ENCODE assay signal across 25 cellular contexts in genomic region chr11:118649941-118650340, GRCh38. TPM values are rescaled to one million over a fixed set of nuclear protein-coding genes. Genes with fewer than 3 reads are reported as not detected.
DNase-seq lines count a peak whose midpoint lies in the region; ATAC-seq and TF ChIP-seq lines count a peak whose summit lies in the region.
"Had no signal": no experiment of that assay in that cellular context is flagged by ENCODE, and none has a peak within 500 bp of the region (broad histone marks: within the 10 kb centered on the region; RNA-seq: fewer than 3 reads in every experiment).

No MANE protein-coding gene starts in this region.

- H3K27me3 Mint-ChIP-seq in natural killer cell treated with Interleukin-12 subunit alpha and Interleukin-12 subunit beta and Interleukin-15 and Interleukin-18, amount 100 ng/mL, for 72 hours, result no peaks in the 10 kb centered on the region
- no peaks in the 10 kb centered on the region for H3K27me3 Mint-ChIP-seq in natural killer cell (ENCODE audit: low read depth in 2 of 2)

- no peak for TF ChIP-seq CTCF in natural killer cell (IDR thresholded peaks at IDR 0.05)

- no peak for ATAC-seq in natural killer cell treated with Interleukin-12 subunit alpha and Interleukin-12 subunit beta and Interleukin-15 and Interleukin-18, amount 100 ng/mL, for 72 hours
- ATAC-seq in natural killer cell, result no peak
- peak; percentile 84 for ATAC-seq in left colon
- no peak for ATAC-seq in GM18907 (IDR thresholded peaks at IDR 0.05; ENCODE audit: unreplicated experiment)
- ATAC-seq: CD8-positive, alpha-beta T cell; HCT116 had no signal

- H3K4me1 Mint-ChIP-seq in natural killer cell treated with Interleukin-12 subunit alpha and Interleukin-12 subunit beta and Interleukin-15 and Interleukin-18, amount 100 ng/mL, for 72 hours (ENCODE audit: low read depth in 2 of 2), result peaks cover 6 to 7% of the 10 kb centered on the region in 2 donors
- H3K4me1 Mint-ChIP-seq in natural killer cell, result peaks cover 7% of the 10 kb centered on the region in 2 donors

- H3K36me3 Mint-ChIP-seq in natural killer cell treated with Interleukin-12 subunit alpha and Interleukin-12 subunit beta and Interleukin-15 and Interleukin-18, amount 100 ng/mL, for 72 hours, result no peaks in the 10 kb centered on the region
- no peaks in the 10 kb centered on the region for H3K36me3 Mint-ChIP-seq in natural killer cell
- H3K36me3 Mint-ChIP-seq: CD8-positive, alpha-beta T cell had no signal

- H3K4me3 Mint-ChIP-seq in natural killer cell treated with Interleukin-12 subunit alpha and Interleukin-12 subunit beta and Interleukin-15 and Interleukin-18, amount 100 ng/mL, for 72 hours, result no peak overlapping the region
- H3K4me3 Mint-ChIP-seq in natural killer cell, result no peak overlapping the region
- H3K4me3 Mint-ChIP-seq: CD8-positive, alpha-beta T cell had no signal

- intact Hi-C loops in natural killer cell (cut with micrococcal nuclease), result no loop called here
- intact Hi-C loops in left colon (cut with DNase I, micrococcal nuclease), result no loop called here
- intact Hi-C loops in posterior vena cava (cut with DNase I), result no loop called here

- H3K9me3 Mint-ChIP-seq in natural killer cell treated with Interleukin-12 subunit alpha and Interleukin-12 subunit beta and Interleukin-15 and Interleukin-18, amount 100 ng/mL, for 72 hours, result no peaks in the 10 kb centered on the region
- H3K9me3 Mint-ChIP-seq in natural killer cell, result no peaks in the 10 kb centered on the region
- H3K9me3 Mint-ChIP-seq: CD8-positive, alpha-beta T cell had no signal

- no peak overlapping the region for H3K27ac Mint-ChIP-seq in natural killer cell treated with Interleukin-12 subunit alpha and Interleukin-12 subunit beta and Interleukin-15 and Interleukin-18, amount 100 ng/mL, for 72 hours
- H3K27ac Mint-ChIP-seq in natural killer cell, result no peak overlapping the region
- H3K27ac Mint-ChIP-seq: CD8-positive, alpha-beta T cell had no signal

- DNase-seq in natural killer cell treated with Interleukin-12 subunit alpha and Interleukin-12 subunit beta and Interleukin-15 and Interleukin-18, amount 100 ng/mL, for 72 hours (ENCODE audit: low spot score), result peak; percentile 58
- DNase-seq in natural killer cell (no peak), left colon (no peak), posterior vena cava (ENCODE audit: low spot score) (peak; percentile 62), NCI-H1694 (lab: John Stamatoyannopoulos, UW) (no peak)
- DNase-seq in activated CD4-positive, alpha-beta T cell treated with anti-CD3 and anti-CD28 coated beads, Interleukin-2, amount 50 U/mL, for 1 hour, result no peak
- DNase-seq: AML-193; C1 segment of cervical spinal cord; Calu3; CD8-positive, alpha-beta T cell; Karpas-422; MV-4-11; NCI-H1105 treated with DMSO at 0.1 percent for 48 hours; NCI-H1694 treated with DMSO at 0.1 percent for 48 hours; NCI-H446; NCI-H526 treated with DMSO at 0.1 percent for 48 hours; OCI-M1; SHP77 had no signal

RNA-seq across cellular contexts. Expression of gene TREH, which starts 29.5 kb away (rescaled TPM):
- total RNA-seq in natural killer cell treated with Interleukin-12 subunit alpha and Interleukin-12 subunit beta and Interleukin-15 and Interleukin-18, amount 100 ng/mL, for 72 hours, result not detected
- total RNA-seq in natural killer cell (not detected), left colon (1 to 10 TPM; 1.2 to 3.3 TPM), posterior vena cava (not detected)
- total RNA-seq: A172; CD8-positive, alpha-beta T cell; Daoy; H1; M059J; RPMI7951 had no signal

RNA-seq across cellular contexts. Expression of gene PHLDB1, which starts 42.5 kb away (rescaled TPM):
- 1 to 10 TPM in 1 of 2 donors, under 1 TPM in 1; 0.98 to 2.6 TPM for total RNA-seq in natural killer cell treated with Interleukin-12 subunit alpha and Interleukin-12 subunit beta and Interleukin-15 and Interleukin-18, amount 100 ng/mL, for 72 hours
- total RNA-seq in natural killer cell (1 to 10 TPM in 1 of 3 donors, under 1 TPM in 2; 0.75 to 1.1 (median 0.95) TPM), left colon (10 to 100 TPM; 70.3 to 74.1 TPM), posterior vena cava (100 to 1,000 TPM; 155 to 201 TPM)

Comparison
In these comparisons a context has a peak if more than half of its experiments do, and no peak if none do; other contexts are left out.
1. DNase-seq: peak in natural killer cell treated with Interleukin-12 subunit alpha and Interleukin-12 subunit beta and Interleukin-15 and Interleukin-18, amount 100 ng/mL, for 72 hours (single experiment) and posterior vena cava (single experiment); none in natural killer cell (single experiment), left colon (0 of 2), NCI-H1694 (single experiment) and activated CD4-positive, alpha-beta T cell treated with anti-CD3 and anti-CD28 coated beads, Interleukin-2, amount 50 U/mL, for 1 hour (single experiment).
2. RNA of gene PHLDB1, which starts 42.5 kb away (total RNA-seq): 155 to 201 TPM in posterior vena cava and 70.3 to 74.1 TPM in left colon; 0.98 to 2.6 TPM in natural killer cell treated with Interleukin-12 subunit alpha and Interleukin-12 subunit beta and Interleukin-15 and Interleukin-18, amount 100 ng/mL, for 72 hours and 0.75 to 1.1 TPM in natural killer cell; every median in the first group is over 10 times any median in the second.